8 cellular contexts compared by ENCODE assay signal in the genomic region with DNA sequence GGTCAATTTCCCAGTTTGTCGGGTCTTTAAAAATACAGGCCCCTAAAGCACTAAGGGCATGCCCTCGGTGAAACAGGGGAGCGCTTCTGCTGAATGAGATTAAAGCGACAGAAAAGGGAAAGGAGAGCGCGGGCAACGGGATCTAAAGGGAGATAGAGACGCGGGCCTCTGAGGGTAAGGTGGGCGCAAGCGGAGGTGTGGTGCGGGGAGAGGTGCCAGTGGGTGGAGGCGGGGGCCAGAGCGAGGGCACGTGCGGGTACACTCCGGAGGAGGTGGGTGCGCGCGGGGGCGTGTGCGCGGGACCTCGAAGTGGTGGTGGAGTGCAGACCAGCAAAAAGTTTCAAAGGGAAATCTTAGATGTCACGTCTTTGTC. TPM values are rescaled to one million over a fixed set of nuclear protein-coding genes. Genes with fewer than 3 reads are reported as not detected.
DNase-seq lines count a peak whose midpoint lies in the region; ATAC-seq and TF ChIP-seq lines count a peak whose summit lies in the region.

No MANE protein-coding gene starts in this region.

- H3K36me3 ChIP-seq in SJSA1 = peaks cover 7% of the 10 kb centered on the region; the same call in 1 of the 2 replicates

- no peak for TF ChIP-seq CTCF in astrocyte of the spinal cord (IDR thresholded peaks at IDR 0.05; ENCODE audit: low read depth, low read length)

- H3K27ac ChIP-seq in SJSA1 = no peak overlapping the region

- no peaks in the 10 kb centered on the region for H3K27me3 ChIP-seq in SJSA1 (replicated peaks)

- in situ Hi-C loops in astrocyte of the spinal cord (cut with HindIII; ENCODE audit: low sequenced_read_pairs) = no loop called here

- H3K4me3 ChIP-seq in SJSA1 (peak overlapping the region; percentile 94), astrocyte of the spinal cord (ENCODE audit: low read depth, low read length) (peak overlapping the region; percentile 98)

- peak; percentile 2 for ATAC-seq in GM18861 (IDR thresholded peaks at IDR 0.05; ENCODE audit: unreplicated experiment)
- peak; percentile 19 for ATAC-seq in HG02840 (IDR thresholded peaks at IDR 0.05; ENCODE audit: low FRiP score, unreplicated experiment)

- no peaks in the 10 kb centered on the region; the same call in 1 of the 2 replicates for H3K4me1 ChIP-seq in SJSA1 (replicated peaks)

- no peaks in the 10 kb centered on the region for H3K9me3 ChIP-seq in SJSA1 (replicated peaks)

- DNase-seq in SJSA1 (ENCODE audit: low read depth in 1 of 2, low spot score in 2 of 2) = no peak
- peak; percentile 22 for DNase-seq in astrocyte of the spinal cord (ENCODE audit: low read depth, low spot score)
- peak; percentile 29 for DNase-seq in iPS-NIHi7 (ENCODE audit: extremely low spot score)
- peak; percentile 37 to 57 for DNase-seq in stimulated activated CD4-positive, alpha-beta T cell treated with anti-CD3 and anti-CD28 coated beads, Interleukin-4, amount 100 ng/mL, for 4 hours
- DNase-seq in OCI-M2 (lab: John Stamatoyannopoulos, UW; ENCODE audit: unreplicated experiment) = no peak
- DNase-seq in NCI-H1930 (lab: John Stamatoyannopoulos, UW) = no peak

RNA-seq across cellular contexts. Expression of a gene that starts 0.8 kb away (rescaled TPM):
- 7.1 and 13.1 TPM in 2 replicates for total RNA-seq in SJSA1 (2014; rRNA removed; shearing (Covaris generic))

Comparison
In these comparisons a context has a peak if more than half of its experiments do, and no peak if none do; other contexts are left out.
1. DNase-seq: peak in astrocyte of the spinal cord (single experiment), iPS-NIHi7 (single experiment) and stimulated activated CD4-positive, alpha-beta T cell treated with anti-CD3 and anti-CD28 coated beads, Interleukin-4, amount 100 ng/mL, for 4 hours (2 of 2); none in SJSA1 (0 of 2), OCI-M2 (single experiment) and NCI-H1930 (0 of 2).